8 cellular contexts compared by ENCODE assay signal in genomic region chr3:42831321-42831713, GRCh38. TPM values are rescaled to one million over a fixed set of nuclear protein-coding genes. Genes with fewer than 3 reads are reported as not detected.
DNase-seq lines count a peak whose midpoint lies in the region; ATAC-seq and TF ChIP-seq lines count a peak whose summit lies in the region.

No MANE protein-coding gene starts in this region.

- DNase-seq in AG09309 (ENCODE audit: low read depth) = no peak
- peak; percentile 29 for DNase-seq in NCI-H1048 (lab: John Stamatoyannopoulos, UW)
- DNase-seq in T-helper 17 cell = peak; percentile 42 to 70 (median 48)
- peak in 43 of 58 donors; percentile 7 to 71 (median 37) for DNase-seq in anterior cingulate cortex (lab: John Stamatoyannopoulos, UW)
- peak in 45 of 51 donors; percentile 3 to 77 (median 38) for DNase-seq in hypothalamus (lab: John Stamatoyannopoulos, UW)
- DNase-seq in stimulated activated CD4-positive, alpha-beta T cell treated with anti-CD3 and anti-CD28 coated beads, Interleukin-12 subunit alpha, Interleukin-12 subunit beta, amount 100 ng/mL, for 24 hours (ENCODE audit: low read depth in 2 of 2) = peak; percentile 33 to 83

- peak; percentile 69 for TF ChIP-seq CTCF in AG09309 (IDR thresholded peaks at IDR 0.05; ENCODE audit: control insufficient read depth, insufficient read depth, low read depth, low read length, missing control alignments)

- H3K36me3 Mint-ChIP-seq in T-helper 17 cell (ENCODE audit: low read depth) = no peaks in the 10 kb centered on the region

- peaks cover 34% of the 10 kb centered on the region for H3K27me3 Mint-ChIP-seq in T-helper 17 cell

- peak overlapping the region; percentile 16 for H3K27ac Mint-ChIP-seq in T-helper 17 cell

- peaks cover 3% of the 10 kb centered on the region for H3K4me1 Mint-ChIP-seq in T-helper 17 cell

- ATAC-seq in GM19351 (IDR thresholded peaks at IDR 0.05; ENCODE audit: unreplicated experiment) (peak; percentile 57), T-helper 17 cell (peak; percentile 69), HG03439 (IDR thresholded peaks at IDR 0.05; ENCODE audit: unreplicated experiment) (no peak)

- no peak overlapping the region for H3K4me3 Mint-ChIP-seq in T-helper 17 cell

- H3K4me3 ChIP-seq in AG09309 (ENCODE audit: control insufficient read depth, low read depth, low read length) = no peak overlapping the region

- H3K9me3 ChIP-seq in T-helper 17 cell (ENCODE audit: control insufficient read depth, low read length, poor library complexity, severe bottlenecking) = no peaks in the 10 kb centered on the region

RNA-seq across cellular contexts. Expression of gene ACKR2, which starts 22.1 kb away (rescaled TPM):
- under 1 TPM; 0.10 to 0.35 TPM for total RNA-seq in T-helper 17 cell

RNA-seq across cellular contexts. Expression of gene HIGD1A, which starts 27.0 kb away (rescaled TPM):
- 10 to 100 TPM; 20.7 to 29.2 TPM for total RNA-seq in T-helper 17 cell

RNA-seq across cellular contexts. Expression of gene CYP8B1, which starts 44.4 kb away (rescaled TPM):
- total RNA-seq in T-helper 17 cell = not detected

RNA-seq across cellular contexts. Expression of gene CCDC13, which starts 58.3 kb away (rescaled TPM):
- under 1 TPM in 1 of 2 donors, not detected in 1; 0.94 TPM for total RNA-seq in T-helper 17 cell
